18 cellular contexts compared by ENCODE assay signal in the genomic region with DNA sequence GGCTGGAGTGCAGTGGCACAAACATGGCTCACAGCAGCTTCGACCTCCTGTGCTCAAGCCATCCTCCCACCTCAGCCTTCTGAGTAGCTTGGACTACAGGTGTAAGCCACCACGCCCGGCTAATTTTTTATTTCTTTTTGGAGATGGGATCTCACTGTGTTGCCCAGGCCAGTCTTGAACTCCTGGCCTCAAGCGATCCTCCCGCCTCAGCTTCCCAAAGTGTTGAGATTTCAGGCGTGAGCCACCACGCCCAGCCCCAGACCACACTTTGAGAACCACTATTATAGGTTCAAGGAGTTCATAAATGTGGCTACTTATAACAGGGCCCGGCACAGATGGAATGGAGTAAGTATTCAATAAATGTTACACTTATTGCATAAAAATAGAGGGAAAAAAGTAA. TPM values are rescaled to one million over a fixed set of nuclear protein-coding genes. Genes with fewer than 3 reads are reported as not detected.
A peak's percentile ranks its signal among the peaks of the same experiment; 100 is the strongest.
DNase-seq lines count a peak whose midpoint lies in the region; ATAC-seq, FAIRE-seq and TF ChIP-seq lines count a peak whose summit lies in the region.
"Had no signal": no experiment of that assay in that cellular context is flagged by ENCODE, and none has a peak within 500 bp of the region (broad histone marks: within the 10 kb centered on the region; RNA-seq: fewer than 3 reads in every experiment).

No MANE protein-coding gene starts in this region.

- H3K9me3 Mint-ChIP-seq in CD4-positive, alpha-beta T cell, result no peaks in the 10 kb centered on the region
- no peaks in the 10 kb centered on the region for H3K9me3 Mint-ChIP-seq in WTC11
- H3K9me3 Mint-ChIP-seq in neural crest cell, result no peaks in the 10 kb centered on the region
- H3K9me3 Mint-ChIP-seq in activated CD4-positive, alpha-beta memory T cell treated with anti-CD3 and anti-CD28 coated beads for 36 hours, result no peaks in the 10 kb centered on the region
- H3K9me3 Mint-ChIP-seq: CD4-positive, alpha-beta memory T cell had no signal

- peaks cover 11% of the 10 kb centered on the region for H3K4me1 Mint-ChIP-seq in CD4-positive, alpha-beta T cell (ENCODE audit: low read depth)
- H3K4me1 Mint-ChIP-seq in WTC11 (peaks cover 6% of the 10 kb centered on the region), neural crest cell (peaks cover 7% of the 10 kb centered on the region)
- H3K4me1 Mint-ChIP-seq in activated CD4-positive, alpha-beta memory T cell treated with anti-CD3 and anti-CD28 coated beads for 36 hours (ENCODE audit: low read depth), result peaks cover 8% of the 10 kb centered on the region

- peaks cover 11% of the 10 kb centered on the region for H3K27me3 Mint-ChIP-seq in CD4-positive, alpha-beta T cell
- peaks cover 20% of the 10 kb centered on the region for H3K27me3 Mint-ChIP-seq in WTC11 (ENCODE audit: low read depth)
- peaks cover 26% of the 10 kb centered on the region for H3K27me3 Mint-ChIP-seq in neural crest cell (ENCODE audit: low read depth)
- H3K27me3 Mint-ChIP-seq in activated CD4-positive, alpha-beta memory T cell treated with anti-CD3 and anti-CD28 coated beads for 36 hours, result peaks cover 8% of the 10 kb centered on the region

- no peak overlapping the region for H3K27ac ChIP-seq in CD4-positive, alpha-beta T cell (ENCODE audit: low read depth, low read length)
- H3K27ac ChIP-seq in HEK293 (ENCODE audit: extremely low read depth, low read depth, low read length) (no peak overlapping the region), kidney (ENCODE audit: low read depth in 2 of 2, low read length in 2 of 2) (no peak overlapping the region)

- peaks cover 64 to 67% of the 10 kb centered on the region in 2 experiments for H3K36me3 ChIP-seq in HEK293 (ENCODE audit: control insufficient read depth in 2 of 2, insufficient read depth in 1 of 2, low read length in 2 of 2)
- peaks cover 13 to 19% of the 10 kb centered on the region in 2 donors for H3K36me3 ChIP-seq in kidney (ENCODE audit: control insufficient read depth in 1 of 2, insufficient read depth in 2 of 2, low read length in 2 of 2)

- CTCF ChIA-PET in CD4-positive, alpha-beta T cell (lab: Charles Lee), result no interaction called here
- CTCF ChIA-PET in HEK293 (lab: Yijun Ruan, JAX), result interaction anchor here (0.5 to 5.1 kb wide), 10 partner anchors 11 to 350 kb away, joined by 3 to 57 read pairs (median 5); no protein-coding TSS in a partner anchor
- CTCF ChIA-PET in WTC11 (lab: Charles Lee), result interaction anchor here (1.5 to 1.9 kb wide), 2 partner anchors 17 to 52 kb away, joined by 5 to 10 read pairs; no protein-coding TSS in a partner anchor
- CTCF ChIA-PET in activated CD4-positive, alpha-beta memory T cell treated with anti-CD3 and anti-CD28 coated beads for 36 hours (lab: Charles Lee), result interaction anchor here (0.6 to 3.1 kb wide), 3 partner anchors 14 to 98 kb away, joined by 4 to 16 read pairs (median 6); no protein-coding TSS in a partner anchor

- H3K9ac ChIP-seq in kidney (ENCODE audit: low read length in 2 of 2), result no peak overlapping the region

- no peak for ATAC-seq in CD4-positive, alpha-beta T cell (ENCODE audit: poor library complexity)
- no peak for ATAC-seq in WTC11
- ATAC-seq: HCT116 had no signal

- H3K9me3 ChIP-seq in CD4-positive, alpha-beta T cell (ENCODE audit: control insufficient read depth, low read length), result no peaks in the 10 kb centered on the region
- H3K9me3 ChIP-seq in HEK293 (ENCODE audit: control insufficient read depth, insufficient read depth, low read depth, low read length) (no peaks in the 10 kb centered on the region), kidney (ENCODE audit: control insufficient read depth in 1 of 2, low read length in 2 of 2) (no peaks in the 10 kb centered on the region)
- H3K9me3 ChIP-seq: BE2C had no signal

- H3K4me1 ChIP-seq in HEK293 (ENCODE audit: control insufficient read depth, insufficient read depth, low read length) (peaks cover 14% of the 10 kb centered on the region), kidney (ENCODE audit: control insufficient read depth in 1 of 2, insufficient read depth in 1 of 2, low read depth in 1 of 2, low read length in 2 of 2) (peaks cover 0 to 2% of the 10 kb centered on the region in 2 donors)
- H3K4me1 ChIP-seq: BE2C had no signal

- POLR2A ChIA-PET in CD4-positive, alpha-beta T cell (lab: Charles Lee), result interaction anchor here (1.1 to 3.9 kb wide), 4 partner anchors 9 to 64 kb away, joined by 3 to 35 read pairs (median 4); no protein-coding TSS in a partner anchor
- POLR2A ChIA-PET in HEK293 (lab: Yijun Ruan, JAX), result interaction anchor here (0.6 to 2.4 kb wide), 8 partner anchors 10 to 62 kb away, joined by 3 to 10 read pairs (median 6); partner anchors contain the start of gene GRAMD1A
- POLR2A ChIA-PET in WTC11 (lab: Charles Lee), result no interaction called here
- POLR2A ChIA-PET in activated CD4-positive, alpha-beta memory T cell treated with anti-CD3 and anti-CD28 coated beads for 36 hours (lab: Charles Lee), result interaction anchor here (0.7 to 1.4 kb wide), 5 partner anchors 10 to 54 kb away, joined by 3 to 4 read pairs (median 4); no protein-coding TSS in a partner anchor

- H3K4me3 ChIP-seq in HEK293 (ENCODE audit: low read depth, low read length), result no peak overlapping the region
- H3K4me3 ChIP-seq in kidney (ENCODE audit: low read length in 2 of 2), result no peak overlapping the region

- no peak for FAIRE-seq in kidney (lab: Jason Lieb, UNC)
- FAIRE-seq: A204.1 had no signal

- H3K27me3 ChIP-seq in CD4-positive, alpha-beta T cell (ENCODE audit: control insufficient read depth, insufficient read depth, low read length), result peaks cover 12% of the 10 kb centered on the region

- no peak for TF ChIP-seq CTCF in CD4-positive, alpha-beta T cell (IDR thresholded peaks at IDR 0.05)
- TF ChIP-seq CTCF in HEK293 (tag by site-specific recombination; IDR thresholded peaks at IDR 0.05) (no peak), WTC11 (IDR thresholded peaks at IDR 0.05) (no peak), neural crest cell (conservative IDR thresholded peaks at IDR 0.05) (no peak), kidney (IDR thresholded peaks at IDR 0.05; ENCODE audit: borderline replicate concordance, extremely low read depth, insufficient read depth) (no peak)

- DNase-seq in CD4-positive, alpha-beta T cell, result no peak
- DNase-seq in WTC11 (ENCODE audit: low spot score) (no peak), neural crest cell (ENCODE audit: low read depth, low spot score) (no peak), kidney (no peak)
- no peak for DNase-seq in activated CD4-positive, alpha-beta memory T cell treated with anti-CD3 and anti-CD28 coated beads for 36 hours
- no peak for DNase-seq in activated CD8-positive, alpha-beta memory T cell treated with anti-CD3 and anti-CD28 coated beads, Interleukin-2, amount 50 U/mL, for 48 hours
- no peak for DNase-seq in stimulated activated CD4-positive, alpha-beta T cell treated with anti-CD3 and anti-CD28 coated beads, Interleukin-4, amount 100 ng/mL, for 24 hours
- DNase-seq: ACHN, BE2C, C1 segment of cervical spinal cord, DMS153, DMS79 treated with DMSO at 0.1 percent for 48 hours, GF-D8, GOT3 had no signal

- intact Hi-C loops in CD4-positive, alpha-beta T cell (cut with DNase I, micrococcal nuclease), result no loop called here
- intact Hi-C loops in activated CD4-positive, alpha-beta memory T cell treated with anti-CD3 and anti-CD28 coated beads for 36 hours (cut with micrococcal nuclease), result no loop called here
- intact Hi-C loops in kidney (cut with DNase I), result no loop called here

- H3K4me3 Mint-ChIP-seq in CD4-positive, alpha-beta T cell, result no peak overlapping the region
- H3K4me3 Mint-ChIP-seq in WTC11 (no peak overlapping the region), neural crest cell (peak overlapping the region; percentile 75)
- H3K4me3 Mint-ChIP-seq in activated CD4-positive, alpha-beta memory T cell treated with anti-CD3 and anti-CD28 coated beads for 36 hours, result no peak overlapping the region

- H3K36me3 Mint-ChIP-seq in CD4-positive, alpha-beta T cell (ENCODE audit: low read depth), result peaks cover 63% of the 10 kb centered on the region
- H3K36me3 Mint-ChIP-seq in WTC11 (peaks cover 50% of the 10 kb centered on the region), neural crest cell (ENCODE audit: low read depth) (peaks cover 8% of the 10 kb centered on the region)
- H3K36me3 Mint-ChIP-seq in activated CD4-positive, alpha-beta memory T cell treated with anti-CD3 and anti-CD28 coated beads for 36 hours, result peaks cover 33% of the 10 kb centered on the region

- H3K27ac Mint-ChIP-seq in CD4-positive, alpha-beta T cell, result peak overlapping the region; percentile 39
- H3K27ac Mint-ChIP-seq in WTC11 (no peak overlapping the region), neural crest cell (ENCODE audit: unreplicated experiment) (no peak overlapping the region)
- H3K27ac Mint-ChIP-seq in activated CD4-positive, alpha-beta memory T cell treated with anti-CD3 and anti-CD28 coated beads for 36 hours, result no peak overlapping the region

RNA-seq across cellular contexts. Expression of gene SCN1B, which starts 3.3 kb away (rescaled TPM):
- 1 to 10 TPM; 1.4 to 2.3 TPM for total RNA-seq in CD4-positive, alpha-beta T cell
- 4.4 to 8.0 TPM (median 4.8 TPM) in 3 replicates for total RNA-seq in WTC11 (2021)
- 1.7 and 1.9 TPM in 2 replicates for total RNA-seq in neural crest cell
- total RNA-seq in activated CD4-positive, alpha-beta memory T cell treated with anti-CD3 and anti-CD28 coated beads for 36 hours, result 1 to 10 TPM; 1.1 to 1.6 TPM
- 24.1 TPM for total RNA-seq in kidney
- 9.6 TPM for polyA plus RNA-seq in kidney (ENCODE audit: insufficient read depth, low read depth, low replicate concordance)

RNA-seq across cellular contexts. Expression of gene HPN, which starts 14.5 kb away (rescaled TPM):
- total RNA-seq in CD4-positive, alpha-beta T cell, result not detected
- total RNA-seq in WTC11 (2021) (20.8 to 35.5 TPM (median 34.6 TPM) in 3 replicates), neural crest cell (0.26 and 0.27 TPM in 2 replicates), kidney (134 TPM)
- total RNA-seq in activated CD4-positive, alpha-beta memory T cell treated with anti-CD3 and anti-CD28 coated beads for 36 hours, result under 1 TPM in 1 of 2 experiments, not detected in 1; 0.21 TPM
- 331 TPM for polyA plus RNA-seq in kidney (ENCODE audit: insufficient read depth, low read depth, low replicate concordance)

RNA-seq across cellular contexts. Expression of gene GRAMD1A, which starts 26.9 kb away (rescaled TPM):
- total RNA-seq in CD4-positive, alpha-beta T cell, result 100 to 1,000 TPM; 221 to 229 TPM
- total RNA-seq in WTC11 (2021), result 235 to 389 TPM (median 236 TPM) in 3 replicates
- total RNA-seq in neural crest cell, result 100 and 103 TPM in 2 replicates
- total RNA-seq in activated CD4-positive, alpha-beta memory T cell treated with anti-CD3 and anti-CD28 coated beads for 36 hours, result 100 to 1,000 TPM; 204 to 223 TPM
- 87.3 TPM for total RNA-seq in kidney
- polyA plus RNA-seq in kidney (ENCODE audit: insufficient read depth, low read depth, low replicate concordance), result 29.8 TPM

Comparison
In these comparisons a context has a peak if more than half of its experiments do, and no peak if none do; other contexts are left out.
1. RNA of gene HPN, which starts 14.5 kb away (total RNA-seq): 134 TPM in kidney (single experiment) and 20.8 to 35.5 TPM in WTC11; 0.26 to 0.27 TPM in neural crest cell, not detected in CD4-positive, alpha-beta T cell and 0.21 TPM in activated CD4-positive, alpha-beta memory T cell treated with anti-CD3 and anti-CD28 coated beads for 36 hours; every median in the first group is over 10 times any median in the second.